Comparison of ENCODE assay signal across 22 cellular contexts in genomic region chr5:176956756-176957155, GRCh38. TPM values are rescaled to one million over a fixed set of nuclear protein-coding genes. Genes with fewer than 3 reads are reported as not detected.
"Had no signal": no experiment of that assay in that cellular context is flagged by ENCODE, and none has a peak within 500 bp of the region (broad histone marks: within the 10 kb centered on the region; RNA-seq: fewer than 3 reads in every experiment).

No MANE protein-coding gene starts in this region.

- H3K9me3 Mint-ChIP-seq: activated CD4-positive, alpha-beta memory T cell treated with anti-CD3 and anti-CD28 coated beads, Interleukin-2, amount 10 ng/mL, durations not matched to agents 7 days and 5 days; T-helper 1 cell treated with Interleukin-12 subunit alpha and Interleukin-12 subunit beta and Interleukin-4 antibody, amounts not matched to agents 30 μg/mL and 1 μg/mL, for 36 hours had no signal

- DNase-seq: activated CD4-positive, alpha-beta memory T cell treated with anti-CD3 and anti-CD28 coated beads, Interleukin-2, amount 10 ng/mL, durations not matched to agents 7 days and 5 days; activated CD4-positive, alpha-beta T cell treated with anti-CD3 and anti-CD28 coated beads for 36 hours; activated CD4-positive, alpha-beta T cell treated with anti-CD3 and anti-CD28 coated beads, Interleukin-2, amount 50 U/mL, for 1 hour; activated CD4-positive, CD25-positive, alpha-beta regulatory T cell; activated gamma-delta T cell treated with Interleukin-2 at 50 U/mL for 16 hours; activated naive CD4-positive, alpha-beta T cell treated with anti-CD3 and anti-CD28 coated beads, Interleukin-2, amount 50 U/mL, for 16 hours; amniotic stem cell; brain microvascular endothelial cell; Karpas-422; NCI-H1105 treated with DMSO at 0.1 percent for 48 hours; NCI-H1436 treated with DMSO at 0.1 percent for 48 hours; NCI-H187; NCI-H2081; NCI-H524; Peyer's patch; Right ventricle myocardium superior; SJCRH30; T-helper 9 cell had no signal

- H3K4me1 ChIP-seq: ascending aorta, Peyer's patch, SJCRH30 had no signal

- H3K27me3 Mint-ChIP-seq: activated CD4-positive, alpha-beta memory T cell treated with anti-CD3 and anti-CD28 coated beads, Interleukin-2, amount 10 ng/mL, durations not matched to agents 7 days and 5 days; activated CD4-positive, alpha-beta T cell treated with anti-CD3 and anti-CD28 coated beads for 36 hours had no signal

- H3K9me3 ChIP-seq: ascending aorta, Peyer's patch, SJCRH30 had no signal

- H3K27ac Mint-ChIP-seq: activated CD4-positive, alpha-beta memory T cell treated with anti-CD3 and anti-CD28 coated beads, Interleukin-2, amount 10 ng/mL, durations not matched to agents 7 days and 5 days; activated CD4-positive, alpha-beta T cell treated with anti-CD3 and anti-CD28 coated beads for 36 hours had no signal

- ATAC-seq: activated CD4-positive, alpha-beta T cell treated with anti-CD3 and anti-CD28 coated beads for 36 hours had no signal

- H3K27me3 ChIP-seq: ascending aorta, brain microvascular endothelial cell, cardiac muscle cell, Peyer's patch, SJCRH30 had no signal

- H3K4me3 ChIP-seq: ascending aorta, cardiac muscle cell, Peyer's patch, SJCRH30 had no signal

- H3K27ac ChIP-seq: ascending aorta, brain microvascular endothelial cell, cardiac muscle cell, Peyer's patch, RWPE1, SJCRH30 had no signal

- H3K4me3 Mint-ChIP-seq: activated CD4-positive, alpha-beta memory T cell treated with anti-CD3 and anti-CD28 coated beads, Interleukin-2, amount 10 ng/mL, durations not matched to agents 7 days and 5 days; activated CD4-positive, alpha-beta T cell treated with anti-CD3 and anti-CD28 coated beads for 36 hours; T-helper 1 cell treated with Interleukin-12 subunit alpha and Interleukin-12 subunit beta and Interleukin-4 antibody, amounts not matched to agents 30 μg/mL and 1 μg/mL, for 36 hours had no signal

RNA-seq across cellular contexts. Expression of gene HK3, which starts 57.6 kb away (rescaled TPM):
- total RNA-seq: activated CD4-positive, alpha-beta T cell treated with anti-CD3 and anti-CD28 coated beads for 36 hours; cardiac muscle cell; SJCRH30 had no signal
- polyA plus RNA-seq: cardiac muscle cell had no signal
